In the genomic region with DNA sequence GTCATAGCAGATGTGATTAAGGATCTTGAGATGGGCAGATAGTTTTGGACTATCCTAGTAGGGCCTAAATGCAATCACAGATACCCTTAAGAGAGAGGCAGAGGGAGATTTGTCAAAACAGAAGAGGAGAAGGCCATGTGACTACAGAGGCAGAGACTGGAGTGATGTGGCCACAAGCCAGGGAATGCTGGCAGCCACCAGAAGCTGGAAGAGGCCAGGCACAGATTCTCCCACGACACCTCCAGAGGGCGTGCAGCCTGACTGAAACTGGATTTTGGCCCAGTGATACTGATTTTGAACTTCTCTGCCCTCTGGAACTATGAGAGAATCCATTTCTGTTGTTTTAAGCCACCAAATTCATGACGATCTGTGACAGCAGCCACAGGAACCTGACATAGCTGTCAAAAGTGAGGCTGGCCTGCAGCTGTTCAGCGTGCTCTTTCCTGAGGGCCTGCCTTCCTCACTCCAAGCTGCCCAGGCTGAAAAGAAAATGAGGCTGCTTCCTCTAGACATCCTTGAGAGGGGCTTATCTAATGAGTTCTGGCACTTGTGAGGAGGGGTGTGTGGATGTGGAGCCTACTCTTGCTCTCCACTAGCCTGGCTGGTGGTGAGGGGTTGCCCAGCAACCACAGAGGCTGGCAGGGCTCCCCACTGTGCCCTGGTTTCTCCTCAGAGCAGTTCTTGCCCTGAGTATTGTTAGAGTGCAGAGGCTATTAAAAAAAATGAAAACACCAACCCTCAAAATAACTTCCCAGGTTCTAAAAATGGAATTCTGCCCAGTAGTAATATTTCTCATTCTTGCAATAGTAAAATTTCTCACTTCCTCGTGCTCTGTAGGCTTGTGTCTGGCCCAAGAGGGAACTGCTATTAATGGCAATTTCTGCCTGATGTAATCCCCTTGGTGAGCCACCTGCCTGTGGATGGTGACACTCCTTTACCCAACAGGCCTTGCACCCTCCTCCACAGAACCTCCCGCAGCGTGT, we compare ENCODE assay signal across 8 cellular contexts. TPM values are rescaled to one million over a fixed set of nuclear protein-coding genes. Genes with fewer than 3 reads are reported as not detected.
A peak's percentile ranks its signal among the peaks of the same experiment; 100 is the strongest.
DNase-seq lines count a peak whose midpoint lies in the region; ATAC-seq and TF ChIP-seq lines count a peak whose summit lies in the region.
"Had no signal": no experiment of that assay in that cellular context is flagged by ENCODE, and none has a peak within 500 bp of the region (broad histone marks: within the 10 kb centered on the region; RNA-seq: fewer than 3 reads in every experiment).

No MANE protein-coding gene starts in this region.

- no peak overlapping the region for H3K4me3 ChIP-seq in coronary artery

- DNase-seq in NCI-H128 (lab: John Stamatoyannopoulos, UW; ENCODE audit: unreplicated experiment) (peak; percentile 15), coronary artery (ENCODE audit: low spot score) (peak; percentile 73), mucosa of gallbladder (ENCODE audit: low spot score) (no peak), dedifferentiated amniotic fluid mesenchymal stem cell (ENCODE audit: extremely low spot score) (no peak)
- no peak for DNase-seq in activated effector memory CD4-positive, alpha-beta T cell treated with Interleukin-2 at 50 U/mL for 16 hours

- peak; percentile 88 for ATAC-seq in GM18868 (IDR thresholded peaks at IDR 0.05; ENCODE audit: unreplicated experiment)
- peak; percentile 96 for ATAC-seq in HG02610 (IDR thresholded peaks at IDR 0.05; ENCODE audit: unreplicated experiment)

- peak overlapping the region; percentile 5 to 63 for H3K27ac ChIP-seq in coronary artery

- TF ChIP-seq CTCF in coronary artery (IDR thresholded peaks at IDR 0.05): no peak

RNA-seq across cellular contexts. Expression of gene EPS8L3, which starts 52.4 kb away (rescaled TPM):
- total RNA-seq in mucosa of gallbladder: 459 TPM
- total RNA-seq: RPMI7951 had no signal

Comparison
In these comparisons a context has a peak if more than half of its experiments do, and no peak if none do; other contexts are left out.
1. DNase-seq: peak in NCI-H128 (single experiment) and coronary artery (single experiment); none in activated effector memory CD4-positive, alpha-beta T cell treated with Interleukin-2 at 50 U/mL for 16 hours (single experiment), mucosa of gallbladder (single experiment) and dedifferentiated amniotic fluid mesenchymal stem cell (single experiment).